In the genomic region with DNA sequence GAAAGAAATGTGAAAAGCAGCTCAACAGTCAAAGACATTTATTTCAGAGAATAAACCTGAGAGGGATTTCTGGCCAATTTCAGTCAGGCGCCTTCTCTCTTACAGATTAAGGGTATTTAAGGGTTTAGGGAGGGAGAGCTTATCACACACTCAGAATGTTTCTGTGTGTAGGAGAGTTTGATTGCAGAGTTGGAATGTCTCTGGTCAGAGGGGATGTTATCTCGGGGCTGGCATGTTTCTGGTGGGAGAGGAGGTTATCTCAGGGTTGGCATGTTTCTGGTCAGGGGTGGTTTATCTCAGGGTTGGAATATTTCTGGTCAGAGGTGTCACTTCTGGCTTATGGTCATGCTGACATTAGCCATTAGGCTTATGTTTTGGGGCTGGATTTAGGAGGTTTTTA, we compare ENCODE assay signal across 13 cellular contexts.
"Had no signal": no experiment of that assay in that cellular context is flagged by ENCODE, and none has a peak within 500 bp of the region (broad histone marks: within the 10 kb centered on the region; RNA-seq: fewer than 3 reads in every experiment).

No MANE protein-coding gene starts in this region.

- FAIRE-seq: bronchial epithelial cell, colon, endometrium had no signal

- H3K4me1 ChIP-seq: uterus had no signal

- H3K4me3 ChIP-seq: uterus had no signal

- H3K9me3 ChIP-seq: uterus had no signal

- H3K27ac ChIP-seq: uterus had no signal

- H3K27me3 ChIP-seq: uterus had no signal

- ATAC-seq: stimulated activated effector memory CD8-positive, alpha-beta T cell treated with anti-CD3 and anti-CD28 coated beads, Interleukin-12 subunit alpha, Interleukin-12 subunit beta, amount 100 ng/mL, for 72 hours had no signal

- DNase-seq: activated CD4-positive, CD25-positive, alpha-beta regulatory T cell treated with anti-CD3 and anti-CD28 coated beads, Interleukin-2, amount 50 U/mL, for 72 hours; activated naive CD4-positive, alpha-beta T cell treated with Interleukin-2 at 50 U/mL for 16 hours; activated T-cell treated with anti-CD3 and anti-CD28 coated beads for 4 hours; aorta; hypothalamus; midbrain; stimulated activated CD4-positive, alpha-beta T cell treated with anti-CD3 and anti-CD28 coated beads, Interleukin-12 subunit alpha, Interleukin-12 subunit beta, amount 100 ng/mL, for 4 hours; stimulated activated CD4-positive, alpha-beta T cell treated with anti-CD3 and anti-CD28 coated beads, Interleukin-2, amount 100 ng/mL, for 24 hours; uterus had no signal

- H3K36me3 ChIP-seq: uterus had no signal
